Comparison of ENCODE assay signal across 1 cellular context in the genomic region with DNA sequence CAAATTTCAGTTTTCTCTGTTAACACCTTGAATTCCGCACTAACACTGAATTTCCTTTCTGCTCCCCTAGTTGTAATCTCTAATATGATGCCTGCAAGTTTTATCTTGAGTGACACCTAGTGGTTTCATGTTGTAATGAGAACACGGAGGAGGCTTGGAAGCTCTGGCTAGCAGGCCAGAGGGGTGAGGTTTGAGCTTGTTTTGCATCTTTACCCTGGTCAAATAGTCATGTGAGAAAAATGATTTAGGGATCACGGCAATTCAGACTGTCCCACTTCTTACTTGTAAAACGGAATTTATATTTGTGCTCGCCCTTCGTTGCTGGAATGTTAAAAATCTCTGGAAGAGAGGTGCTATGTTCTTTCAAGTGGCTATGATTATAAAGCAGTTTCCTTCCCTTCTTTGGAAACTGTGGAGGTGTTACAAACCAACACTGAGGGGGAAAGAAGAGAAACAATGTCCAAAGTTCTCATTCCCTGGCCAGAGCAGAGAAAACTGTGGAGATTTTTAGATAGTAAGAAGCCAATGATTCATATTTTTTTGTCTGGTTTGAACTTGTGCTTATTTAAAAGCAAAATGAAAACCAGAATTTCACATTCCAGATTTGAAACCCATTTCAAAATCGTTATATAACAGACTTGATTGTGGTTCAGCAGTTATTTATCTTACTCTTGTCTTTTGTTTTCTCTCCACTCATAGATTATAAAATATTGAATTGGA.
TF ChIP-seq lines count a peak whose summit lies in the region.

No MANE protein-coding gene starts in this region.

TF ChIP-seq in Ishikawa, 13 proteins besides CTCF, POLR2A, EP300 and RAD21 (continued from another document):
- TF ChIP-seq, protein P1, sequence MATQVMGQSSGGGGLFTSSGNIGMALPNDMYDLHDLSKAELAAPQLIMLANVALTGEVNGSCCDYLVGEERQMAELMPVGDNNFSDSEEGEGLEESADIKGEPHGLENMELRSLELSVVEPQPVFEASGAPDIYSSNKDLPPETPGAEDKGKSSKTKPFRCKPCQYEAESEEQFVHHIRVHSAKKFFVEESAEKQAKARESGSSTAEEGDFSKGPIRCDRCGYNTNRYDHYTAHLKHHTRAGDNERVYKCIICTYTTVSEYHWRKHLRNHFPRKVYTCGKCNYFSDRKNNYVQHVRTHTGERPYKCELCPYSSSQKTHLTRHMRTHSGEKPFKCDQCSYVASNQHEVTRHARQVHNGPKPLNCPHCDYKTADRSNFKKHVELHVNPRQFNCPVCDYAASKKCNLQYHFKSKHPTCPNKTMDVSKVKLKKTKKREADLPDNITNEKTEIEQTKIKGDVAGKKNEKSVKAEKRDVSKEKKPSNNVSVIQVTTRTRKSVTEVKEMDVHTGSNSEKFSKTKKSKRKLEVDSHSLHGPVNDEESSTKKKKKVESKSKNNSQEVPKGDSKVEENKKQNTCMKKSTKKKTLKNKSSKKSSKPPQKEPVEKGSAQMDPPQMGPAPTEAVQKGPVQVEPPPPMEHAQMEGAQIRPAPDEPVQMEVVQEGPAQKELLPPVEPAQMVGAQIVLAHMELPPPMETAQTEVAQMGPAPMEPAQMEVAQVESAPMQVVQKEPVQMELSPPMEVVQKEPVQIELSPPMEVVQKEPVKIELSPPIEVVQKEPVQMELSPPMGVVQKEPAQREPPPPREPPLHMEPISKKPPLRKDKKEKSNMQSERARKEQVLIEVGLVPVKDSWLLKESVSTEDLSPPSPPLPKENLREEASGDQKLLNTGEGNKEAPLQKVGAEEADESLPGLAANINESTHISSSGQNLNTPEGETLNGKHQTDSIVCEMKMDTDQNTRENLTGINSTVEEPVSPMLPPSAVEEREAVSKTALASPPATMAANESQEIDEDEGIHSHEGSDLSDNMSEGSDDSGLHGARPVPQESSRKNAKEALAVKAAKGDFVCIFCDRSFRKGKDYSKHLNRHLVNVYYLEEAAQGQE (IDR thresholded peaks at IDR 0.05; ENCODE audit: low read depth) = no peak
- TF ChIP-seq NFIC (IDR thresholded peaks at IDR 0.05) = no peak
- no peak for TF ChIP-seq CREB1 (IDR thresholded peaks at IDR 0.05; ENCODE audit: low read depth)
- TF ChIP-seq YY1 (IDR thresholded peaks at IDR 0.05; ENCODE audit: low read depth) = no peak
- no peak for TF ChIP-seq TAF1 (IDR thresholded peaks at IDR 0.05; ENCODE audit: low read depth)
